Comparison of ENCODE assay signal across 1 cellular context in genomic region chr12:120999191-121000120, GRCh38.
TF ChIP-seq lines count a peak whose summit lies in the region.

No MANE protein-coding gene starts in this region.

TF ChIP-seq in SK-N-SH, 30 proteins besides CTCF, POLR2A, EP300 and RAD21 (continued from another document):
- TF ChIP-seq POLR2AphosphoS5 (IDR thresholded peaks at IDR 0.05; ENCODE audit: low read depth, low read length) (no peak), ZBTB33 (IDR thresholded peaks at IDR 0.05; ENCODE audit: borderline replicate concordance, low read depth) (no peak), RCOR1 (IDR thresholded peaks at IDR 0.05; ENCODE audit: low read length) (no peak)
TF ChIP-seq in SK-N-SH: peak in this region for 0.
